ENCODE assay signal across 9 cellular contexts in genomic region chr12:105523164-105524057, GRCh38.
DNase-seq lines count a peak whose midpoint lies in the region; ATAC-seq, FAIRE-seq and TF ChIP-seq lines count a peak whose summit lies in the region.
"Had no signal": no experiment of that assay in that cellular context is flagged by ENCODE, and none has a peak within 500 bp of the region (broad histone marks: within the 10 kb centered on the region; RNA-seq: fewer than 3 reads in every experiment).

No MANE protein-coding gene starts in this region.

- H3K9ac ChIP-seq in endothelial cell of umbilical vein (replicated peaks; ENCODE audit: extremely low read depth, insufficient read depth, low read length): no peak overlapping the region

- H3K4me2 ChIP-seq in endothelial cell of umbilical vein (ENCODE audit: insufficient read depth, low read length): no peak overlapping the region

- intact Hi-C loops in endothelial cell of umbilical vein (cut with micrococcal nuclease) (no loop called here), lower lobe of right lung (cut with DNase I) (no loop called here), thyroid gland (cut with DNase I) (no loop called here)
- intact Hi-C loops in activated CD4-positive, alpha-beta T cell treated with anti-CD3 and anti-CD28 coated beads for 36 hours (cut with DNase I, micrococcal nuclease): no loop called here

- no peak for FAIRE-seq in endothelial cell of umbilical vein (lab: Jason Lieb, UNC)
- no peak for FAIRE-seq in GM12892 (lab: Jason Lieb, UNC)
- FAIRE-seq: endometrium had no signal

- no peak for TF ChIP-seq POLR2A in endothelial cell of umbilical vein (IDR thresholded peaks at IDR 0.05; ENCODE audit: low read depth, low read length)
- no peak for TF ChIP-seq POLR2A in thyroid gland (IDR thresholded peaks at IDR 0.05)
- no peak for TF ChIP-seq POLR2A in GM12892 (IDR thresholded peaks at IDR 0.05; ENCODE audit: low read depth, low read length)

- H3K27me3 ChIP-seq in endothelial cell of umbilical vein (ENCODE audit: control insufficient read depth in 2 of 2, insufficient read depth in 2 of 2, low read length in 2 of 2): no peaks in the 10 kb centered on the region
- H3K27me3 ChIP-seq in lower lobe of right lung (ENCODE audit: low read depth): no peaks in the 10 kb centered on the region
- H3K27me3 ChIP-seq in thyroid gland: no peaks in the 10 kb centered on the region

- CTCF ChIA-PET in endothelial cell of umbilical vein (lab: Charles Lee): interaction anchor here (3.7 kb wide), 1 partner anchor 103 kb away, joined by 17 read pairs; no protein-coding TSS in a partner anchor
- CTCF ChIA-PET in activated CD4-positive, alpha-beta T cell treated with anti-CD3 and anti-CD28 coated beads for 36 hours (lab: Charles Lee): no interaction called here

- DNase-seq in HFFc6 (peak; percentile 91), endothelial cell of umbilical vein (ENCODE audit: low read depth, low spot score) (peak; percentile 18), lower lobe of right lung (peak; percentile 62), thyroid gland (peak; percentile 49 to 61), GM12892 (ENCODE audit: insufficient read length) (no peak), NCI-H82 treated with DMSO at 0.1 percent for 48 hours (lab: John Stamatoyannopoulos, UW; ENCODE audit: unreplicated experiment) (no peak)
- DNase-seq in activated CD4-positive, alpha-beta T cell treated with anti-CD3 and anti-CD28 coated beads for 36 hours: no peak
- DNase-seq in stimulated activated naive B cell treated with anti-CD40 and anti-IgM and Interleukin-4, amounts not matched to agents 10 μg/mL and 1 μg/mL and 100 μg/mL, for 72 hours: no peak

- peak overlapping the region; percentile 75 for H3K4me3 Mint-ChIP-seq in HFFc6
- H3K4me3 Mint-ChIP-seq in activated CD4-positive, alpha-beta T cell treated with anti-CD3 and anti-CD28 coated beads for 36 hours: no peak overlapping the region
- H3K4me3 Mint-ChIP-seq in stimulated activated naive B cell treated with anti-CD40 and anti-IgM and Interleukin-4, amounts not matched to agents 10 μg/mL and 1 μg/mL and 100 μg/mL, for 72 hours: no peak overlapping the region

- H3K36me3 Mint-ChIP-seq in HFFc6 (ENCODE audit: low read depth): peaks cover 27% of the 10 kb centered on the region
- no peaks in the 10 kb centered on the region for H3K36me3 Mint-ChIP-seq in activated CD4-positive, alpha-beta T cell treated with anti-CD3 and anti-CD28 coated beads for 36 hours (ENCODE audit: low read depth)
- H3K36me3 Mint-ChIP-seq in stimulated activated naive B cell treated with anti-CD40 and anti-IgM and Interleukin-4, amounts not matched to agents 10 μg/mL and 1 μg/mL and 100 μg/mL, for 72 hours: no peaks in the 10 kb centered on the region

- no TSS peak for BruUV-seq in endothelial cell of umbilical vein (replicated peaks; lab: Mats Ljungman, UMichigan)

- peak overlapping the region; percentile 93 for H3K27ac Mint-ChIP-seq in HFFc6
- no peak overlapping the region for H3K27ac Mint-ChIP-seq in activated CD4-positive, alpha-beta T cell treated with anti-CD3 and anti-CD28 coated beads for 36 hours
- H3K27ac Mint-ChIP-seq in stimulated activated naive B cell treated with anti-CD40 and anti-IgM and Interleukin-4, amounts not matched to agents 10 μg/mL and 1 μg/mL and 100 μg/mL, for 72 hours: no peak overlapping the region

- H3K9me3 ChIP-seq in endothelial cell of umbilical vein (replicated peaks; ENCODE audit: control insufficient read depth, insufficient read depth, low read length): no peaks in the 10 kb centered on the region
- H3K9me3 ChIP-seq in lower lobe of right lung: no peaks in the 10 kb centered on the region
- H3K9me3 ChIP-seq in thyroid gland: no peaks in the 10 kb centered on the region

- 25% methylated on average over 16 of the region's 16 CpGs for WGBS in thyroid gland, 2 donors

- peaks cover 26% of the 10 kb centered on the region for H3K79me2 ChIP-seq in endothelial cell of umbilical vein (ENCODE audit: control insufficient read depth, insufficient read depth, low read length)

- TF ChIP-seq CTCF in HFFc6 (IDR thresholded peaks at IDR 0.05) (no peak), endothelial cell of umbilical vein (IDR thresholded peaks at IDR 0.05; ENCODE audit: extremely low read depth in 1 of 2, insufficient read depth in 1 of 2, low read depth in 1 of 2, low read length in 2 of 2) (no peak), lower lobe of right lung (IDR thresholded peaks at IDR 0.05) (no peak), thyroid gland (IDR thresholded peaks at IDR 0.05) (no peak)

- dilution Hi-C loops in endothelial cell of umbilical vein (cut with MboI; ENCODE audit: extremely low pct_ligation_motif_present, low sequenced_read_pairs): no loop called here

- no peak overlapping the region for H3K4me3 ChIP-seq in endothelial cell of umbilical vein (replicated peaks in 1 of 3; ENCODE audit: insufficient read depth in 1 of 3, low read depth in 1 of 3, low read length in 3 of 3)
- no peak overlapping the region for H3K4me3 ChIP-seq in lower lobe of right lung
- H3K4me3 ChIP-seq in thyroid gland (replicated peaks in 1 of 3): no peak overlapping the region

- H3K27me3 Mint-ChIP-seq in HFFc6 (ENCODE audit: insufficient read depth): no peaks in the 10 kb centered on the region; the same call in 1 of the 2 replicates
- peaks cover 12% of the 10 kb centered on the region for H3K27me3 Mint-ChIP-seq in activated CD4-positive, alpha-beta T cell treated with anti-CD3 and anti-CD28 coated beads for 36 hours
- peaks cover 7% of the 10 kb centered on the region in 2 donors for H3K27me3 Mint-ChIP-seq in stimulated activated naive B cell treated with anti-CD40 and anti-IgM and Interleukin-4, amounts not matched to agents 10 μg/mL and 1 μg/mL and 100 μg/mL, for 72 hours

- no peaks in the 10 kb centered on the region for H4K20me1 ChIP-seq in endothelial cell of umbilical vein (replicated peaks; ENCODE audit: control insufficient read depth, extremely low read depth, insufficient read depth, low read length)

- H3K9me1 ChIP-seq in endothelial cell of umbilical vein (replicated peaks; ENCODE audit: control insufficient read depth, extremely low read depth, insufficient read depth, low read length): no peaks in the 10 kb centered on the region

- peaks cover 4% of the 10 kb centered on the region; the same call in 1 of the 2 replicates for H3K9me3 Mint-ChIP-seq in HFFc6
- peaks cover 2% of the 10 kb centered on the region for H3K9me3 Mint-ChIP-seq in activated CD4-positive, alpha-beta T cell treated with anti-CD3 and anti-CD28 coated beads for 36 hours (ENCODE audit: low read depth)
- no peaks in the 10 kb centered on the region for H3K9me3 Mint-ChIP-seq in stimulated activated naive B cell treated with anti-CD40 and anti-IgM and Interleukin-4, amounts not matched to agents 10 μg/mL and 1 μg/mL and 100 μg/mL, for 72 hours

- H2AFZ ChIP-seq in endothelial cell of umbilical vein (ENCODE audit: low read depth, low read length): no peak overlapping the region

- POLR2A ChIA-PET in endothelial cell of umbilical vein (lab: Charles Lee): no interaction called here
- POLR2A ChIA-PET in activated CD4-positive, alpha-beta T cell treated with anti-CD3 and anti-CD28 coated beads for 36 hours (lab: Charles Lee): no interaction called here

- H3K27ac ChIP-seq in endothelial cell of umbilical vein (ENCODE audit: insufficient read depth, low read depth, low read length) (no peak overlapping the region), lower lobe of right lung (no peak overlapping the region), thyroid gland (no peak overlapping the region)

- H3K4me1 ChIP-seq in endothelial cell of umbilical vein (ENCODE audit: control insufficient read depth, extremely low read depth, insufficient read depth, low read length) (peaks cover 3% of the 10 kb centered on the region), lower lobe of right lung (peaks cover 12% of the 10 kb centered on the region), thyroid gland (peaks cover 0 to 7% of the 10 kb centered on the region in 2 donors)

- ATAC-seq in lower lobe of right lung: peak; percentile 64 to 84
- ATAC-seq in activated CD4-positive, alpha-beta T cell treated with anti-CD3 and anti-CD28 coated beads for 36 hours: no peak
- no peak for ATAC-seq in stimulated activated naive B cell treated with anti-CD40 and anti-IgM and Interleukin-4, amounts not matched to agents 10 μg/mL and 1 μg/mL and 100 μg/mL, for 72 hours (replicated peaks)

- H3K36me3 ChIP-seq in endothelial cell of umbilical vein (ENCODE audit: control insufficient read depth in 2 of 2, extremely low read depth in 1 of 2, insufficient read depth in 2 of 2, low read length in 2 of 2): peaks cover 18 to 23% of the 10 kb centered on the region in 2 experiments
- H3K36me3 ChIP-seq in lower lobe of right lung: no peaks in the 10 kb centered on the region
- no peaks in the 10 kb centered on the region for H3K36me3 ChIP-seq in thyroid gland

- H3K4me1 Mint-ChIP-seq in HFFc6 (ENCODE audit: low read depth): peaks cover 49% of the 10 kb centered on the region
- H3K4me1 Mint-ChIP-seq in activated CD4-positive, alpha-beta T cell treated with anti-CD3 and anti-CD28 coated beads for 36 hours: no peaks in the 10 kb centered on the region
- H3K4me1 Mint-ChIP-seq in stimulated activated naive B cell treated with anti-CD40 and anti-IgM and Interleukin-4, amounts not matched to agents 10 μg/mL and 1 μg/mL and 100 μg/mL, for 72 hours: no peaks in the 10 kb centered on the region

TF ChIP-seq in endothelial cell of umbilical vein, 7 proteins besides CTCF, POLR2A, EP300 and RAD21:
- TF ChIP-seq MAX (IDR thresholded peaks at IDR 0.05; ENCODE audit: insufficient read depth, insufficient read length) (no peak), MYC (IDR thresholded peaks at IDR 0.05; ENCODE audit: low read depth, low read length) (no peak), EZH2 (IDR thresholded peaks at IDR 0.05; ENCODE audit: borderline replicate concordance, low read depth, low read length, severe bottlenecking) (no peak), POLR2AphosphoS5 (IDR thresholded peaks at IDR 0.05; ENCODE audit: insufficient read depth, low read depth, low read length) (no peak), JUN (IDR thresholded peaks at IDR 0.05; ENCODE audit: borderline replicate concordance, insufficient read depth, insufficient read length, low read depth) (no peak), GATA2 (IDR thresholded peaks at IDR 0.05; ENCODE audit: insufficient read depth, insufficient read length, low read depth, low read length) (no peak)

Comparison
In these comparisons a context has a peak if more than half of its experiments do, and no peak if none do; other contexts are left out.
1. DNase-seq: peak in HFFc6 (single experiment), endothelial cell of umbilical vein (single experiment), lower lobe of right lung (single experiment) and thyroid gland (2 of 2); none in GM12892 (single experiment), activated CD4-positive, alpha-beta T cell treated with anti-CD3 and anti-CD28 coated beads for 36 hours (single experiment), stimulated activated naive B cell treated with anti-CD40 and anti-IgM and Interleukin-4, amounts not matched to agents 10 μg/mL and 1 μg/mL and 100 μg/mL, for 72 hours (single experiment) and NCI-H82 treated with DMSO at 0.1 percent for 48 hours (single experiment).
2. ATAC-seq: peak in lower lobe of right lung (2 of 2); none in activated CD4-positive, alpha-beta T cell treated with anti-CD3 and anti-CD28 coated beads for 36 hours (single experiment) and stimulated activated naive B cell treated with anti-CD40 and anti-IgM and Interleukin-4, amounts not matched to agents 10 μg/mL and 1 μg/mL and 100 μg/mL, for 72 hours (0 of 2).